8 cellular contexts compared by ENCODE assay signal in the genomic region with DNA sequence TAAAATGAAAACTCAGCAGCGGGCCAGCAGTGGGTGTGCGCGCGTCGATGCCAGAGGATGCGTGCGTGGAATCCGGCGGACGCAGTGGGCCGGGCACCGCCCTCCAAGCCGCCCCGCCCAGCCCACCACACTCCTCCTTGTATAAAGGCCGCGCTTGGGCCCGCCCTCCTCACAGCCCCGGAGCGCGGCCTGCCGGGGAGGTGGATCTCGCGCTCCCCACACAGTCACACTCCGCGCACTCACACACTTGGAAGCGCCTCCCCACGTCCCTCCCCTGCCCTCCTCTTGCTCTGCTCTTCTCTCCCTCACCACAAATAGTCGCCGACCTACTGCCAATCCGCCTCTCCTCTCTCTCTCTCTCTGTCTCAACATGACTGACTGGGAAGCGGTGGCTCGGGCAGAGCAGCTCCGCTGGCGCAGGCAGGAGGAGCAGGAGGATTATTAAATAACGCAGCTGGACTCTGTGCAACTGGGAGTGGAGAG. TPM values are rescaled to one million over a fixed set of nuclear protein-coding genes. Genes with fewer than 3 reads are reported as not detected.
DNase-seq lines count a peak whose midpoint lies in the region; ATAC-seq and TF ChIP-seq lines count a peak whose summit lies in the region.

A gene (plus strand): TSS at position 172 of the 483 bp plus-strand sequence.

- H3K36me3 ChIP-seq in right lobe of liver, result no peaks in the 10 kb centered on the region

- peak; percentile 88 for DNase-seq in NCI-H187 treated with DMSO at 0.1 percent for 48 hours (lab: John Stamatoyannopoulos, UW)
- DNase-seq in activated CD4-positive, CD25-positive, alpha-beta regulatory T cell treated with anti-CD3 and anti-CD28 coated beads, Interleukin-2, amount 50 U/mL, for 72 hours, result peak; percentile 28
- peak; percentile 29 to 88 (median 68) for DNase-seq in dorsolateral prefrontal cortex
- DNase-seq in right lobe of liver, result peak; percentile 59 to 76 (median 70)
- peak; percentile 24 to 38 for DNase-seq in stimulated activated CD4-positive, alpha-beta T cell treated with anti-CD3 and anti-CD28 coated beads, Interleukin-4, amount 100 ng/mL, for 4 hours
- no peak for DNase-seq in NAMALWA (ENCODE audit: low spot score)

- H3K4me3 ChIP-seq in dorsolateral prefrontal cortex (peak within 1 kb of the TSS; percentile 48 to 86 (median 69)), right lobe of liver (peak within 1 kb of the TSS; percentile 35 to 62 (median 41))

- TF ChIP-seq CTCF in dorsolateral prefrontal cortex (IDR thresholded peaks at IDR 0.05 in 54 of 56, conservative IDR thresholded peaks at IDR 0.05 in 2 of 56; ENCODE audit: low read depth in 1 of 56, partially characterized antibody in 56 of 56), result no peak
- no peak for TF ChIP-seq CTCF in right lobe of liver (IDR thresholded peaks at IDR 0.05)

- ATAC-seq in GM18498 (IDR thresholded peaks at IDR 0.05; ENCODE audit: unreplicated experiment), result peak; percentile 86
- ATAC-seq in HG02642 (IDR thresholded peaks at IDR 0.05; ENCODE audit: poor library complexity, unreplicated experiment), result peak; percentile 85
- ATAC-seq in right lobe of liver, result peak; percentile 88 to 93 (median 90)

- 5% methylated on average over 23 of the region's 35 CpGs for WGBS in right lobe of liver (ENCODE audit: insufficient coverage, low coverage, low lambda C conversion rate, missing lambda C conversion rate)

- peaks cover 0 to 6% (median 0%) of the 10 kb centered on the region in 4 donors for H3K4me1 ChIP-seq in right lobe of liver

- H3K9me3 ChIP-seq in right lobe of liver, result no peaks in the 10 kb centered on the region

- intact Hi-C loops in dorsolateral prefrontal cortex (cut with DNase I) (no loop called here), right lobe of liver (cut with DNase I) (no loop called here)

- peak; percentile 80 for TF ChIP-seq POLR2A in right lobe of liver (IDR thresholded peaks at IDR 0.05)

- H3K27me3 ChIP-seq in dorsolateral prefrontal cortex (no peaks in the 10 kb centered on the region), right lobe of liver (no peaks in the 10 kb centered on the region)

- H3K27ac ChIP-seq in dorsolateral prefrontal cortex, result peak within 1 kb of the TSS in 55 of 59 donors; percentile 25 to 91 (median 78)
- peak within 1 kb of the TSS in 2 of 3 donors; percentile 43 to 65 for H3K27ac ChIP-seq in right lobe of liver

RNA-seq across cellular contexts. Expression of the gene that starts here (rescaled TPM):
- total RNA-seq in dorsolateral prefrontal cortex (10 to 100 TPM; 18.3 to 80.6 (median 50.1) TPM), right lobe of liver (under 1 TPM; 0.15 to 1.00 (median 0.65) TPM)

Comparison
In these comparisons a context has a peak if more than half of its experiments do, and no peak if none do; other contexts are left out.
1. RNA of the gene that starts here (total RNA-seq): 18.3 to 80.6 TPM in dorsolateral prefrontal cortex; 0.15 to 1.00 TPM in right lobe of liver; every median in the first group is over 4 times any median in the second.
2. Peak in DNase-seq, ATAC-seq, H3K4me3 ChIP-seq and H3K27ac ChIP-seq in right lobe of liver; RNA of the gene not detected or under 1 TPM.
3. Peak in every context shown above with its lines, with median percentiles within 50 percentile points of each other: ATAC-seq.